In genomic region chr12:100706029-100706428, GRCh38 we compare ENCODE assay signal across 12 cellular contexts.
A peak's percentile ranks its signal among the peaks of the same experiment; 100 is the strongest.
DNase-seq lines count a peak whose midpoint lies in the region; ATAC-seq and TF ChIP-seq lines count a peak whose summit lies in the region.
"Had no signal": no experiment of that assay in that cellular context is flagged by ENCODE, and none has a peak within 500 bp of the region (broad histone marks: within the 10 kb centered on the region; RNA-seq: fewer than 3 reads in every experiment).

No MANE protein-coding gene starts in this region.

- peak overlapping the region in 1 of 5 experiments; percentile 1 for H3K4me3 Mint-ChIP-seq in brain
- no peak overlapping the region for H3K4me3 Mint-ChIP-seq in stimulated activated naive CD8-positive, alpha-beta T cell treated with anti-CD3 and anti-CD28 coated beads, Interleukin-15, amount 100 ng/mL, for 72 hours
- H3K4me3 Mint-ChIP-seq: naive thymus-derived CD8-positive, alpha-beta T cell had no signal

- no peak overlapping the region for H2AFZ ChIP-seq in osteoblast (ENCODE audit: low read length)

- intact Hi-C loops in mucosa of descending colon (cut with DNase I, micrococcal nuclease): no loop called here

- peaks cover 0 to 6% (median 0%) of the 10 kb centered on the region in 5 experiments for H3K9me3 Mint-ChIP-seq in brain
- no peaks in the 10 kb centered on the region for H3K9me3 Mint-ChIP-seq in stimulated activated naive CD8-positive, alpha-beta T cell treated with anti-CD3 and anti-CD28 coated beads, Interleukin-15, amount 100 ng/mL, for 72 hours
- H3K9me3 Mint-ChIP-seq: activated T-helper 2 cell treated with anti-CD3 and anti-CD28 coated beads, Interferon-gamma antibody, Interleukin-2, Interleukin-4, amounts not matched to agents 10 μg/mL and 5 μg/mL and 100 μg/mL, durations not matched to agents 14 hours and 24 hours and 36 hours had no signal

- H4K20me1 ChIP-seq in osteoblast (ENCODE audit: insufficient read depth, low read length): no peaks in the 10 kb centered on the region

- H3K36me3 ChIP-seq in osteoblast (ENCODE audit: insufficient read depth, low read length) (no peaks in the 10 kb centered on the region), mucosa of descending colon (ENCODE audit: low read depth) (no peaks in the 10 kb centered on the region)
- H3K36me3 ChIP-seq: gastroesophageal sphincter had no signal

- DNase-seq in GM03348 (ENCODE audit: low spot score): peak; percentile 18
- peak; percentile 54 to 85 for DNase-seq in NCI-H2081 (lab: John Stamatoyannopoulos, UW)
- no peak for DNase-seq in osteoblast (ENCODE audit: insufficient read length, low spot score, missing footprints)
- DNase-seq in activated gamma-delta T cell (lab: John Stamatoyannopoulos, UW): no peak
- no peak for DNase-seq in stimulated activated CD4-positive, alpha-beta T cell treated with anti-CD3 and anti-CD28 coated beads, Interleukin-1b, Interleukin-23, amount 100 ng/mL, for 48 hours
- no peak for DNase-seq in mucosa of descending colon
- DNase-seq in stimulated activated naive CD8-positive, alpha-beta T cell treated with anti-CD3 and anti-CD28 coated beads, Interleukin-15, amount 100 ng/mL, for 72 hours: no peak
- DNase-seq: KBM-7; naive thymus-derived CD8-positive, alpha-beta T cell had no signal

- no peak for TF ChIP-seq CTCF in brain (conservative IDR thresholded peaks at IDR 0.05)
- TF ChIP-seq CTCF in osteoblast (IDR thresholded peaks at IDR 0.05; ENCODE audit: extremely low read depth, low read depth, low read length): no peak
- TF ChIP-seq CTCF in mucosa of descending colon (IDR thresholded peaks at IDR 0.05): no peak

- no peaks in the 10 kb centered on the region for H3K79me2 ChIP-seq in osteoblast (ENCODE audit: insufficient read depth, low read length)

- no peak overlapping the region for H3K27ac ChIP-seq in osteoblast (ENCODE audit: low read depth, low read length)
- H3K27ac ChIP-seq: gastroesophageal sphincter had no signal

- peak overlapping the region in 4 of 5 experiments; percentile 0 to 73 (median 49) for H3K27ac Mint-ChIP-seq in brain
- no peak overlapping the region for H3K27ac Mint-ChIP-seq in stimulated activated naive CD8-positive, alpha-beta T cell treated with anti-CD3 and anti-CD28 coated beads, Interleukin-15, amount 100 ng/mL, for 72 hours
- H3K27ac Mint-ChIP-seq: activated T-helper 2 cell treated with anti-CD3 and anti-CD28 coated beads, Interferon-gamma antibody, Interleukin-2, Interleukin-4, amounts not matched to agents 10 μg/mL and 5 μg/mL and 100 μg/mL, durations not matched to agents 14 hours and 24 hours and 36 hours; naive thymus-derived CD8-positive, alpha-beta T cell had no signal

- peak overlapping the region; percentile 4 for H3K4me2 ChIP-seq in osteoblast (ENCODE audit: insufficient read depth, low read length)

- H3K4me3 ChIP-seq in osteoblast (ENCODE audit: insufficient read depth, low read length): no peak overlapping the region
- H3K4me3 ChIP-seq in mucosa of descending colon: no peak overlapping the region
- H3K4me3 ChIP-seq: gastroesophageal sphincter had no signal

- no peaks in the 10 kb centered on the region for H3K36me3 Mint-ChIP-seq in brain
- H3K36me3 Mint-ChIP-seq: naive thymus-derived CD8-positive, alpha-beta T cell had no signal

- no peaks in the 10 kb centered on the region for H3K27me3 ChIP-seq in osteoblast (ENCODE audit: insufficient read depth, low read length)
- H3K27me3 ChIP-seq: gastroesophageal sphincter had no signal

- no peaks in the 10 kb centered on the region for H3K9me3 ChIP-seq in osteoblast (ENCODE audit: low read depth, low read length)
- H3K9me3 ChIP-seq in mucosa of descending colon: no peaks in the 10 kb centered on the region
- H3K9me3 ChIP-seq: gastroesophageal sphincter had no signal

- peaks cover 16% of the 10 kb centered on the region for H3K4me1 Mint-ChIP-seq in brain
- no peaks in the 10 kb centered on the region for H3K4me1 Mint-ChIP-seq in stimulated activated naive CD8-positive, alpha-beta T cell treated with anti-CD3 and anti-CD28 coated beads, Interleukin-15, amount 100 ng/mL, for 72 hours
- H3K4me1 Mint-ChIP-seq: naive thymus-derived CD8-positive, alpha-beta T cell had no signal

- peaks cover 14% of the 10 kb centered on the region for H3K27me3 Mint-ChIP-seq in brain
- peaks cover 7% of the 10 kb centered on the region for H3K27me3 Mint-ChIP-seq in stimulated activated naive CD8-positive, alpha-beta T cell treated with anti-CD3 and anti-CD28 coated beads, Interleukin-15, amount 100 ng/mL, for 72 hours

- ATAC-seq in mucosa of descending colon: no peak
- no peak for ATAC-seq in stimulated activated naive CD8-positive, alpha-beta T cell treated with anti-CD3 and anti-CD28 coated beads, Interleukin-15, amount 100 ng/mL, for 72 hours
- ATAC-seq: gastroesophageal sphincter; naive thymus-derived CD8-positive, alpha-beta T cell had no signal

- H3K4me1 ChIP-seq in osteoblast (ENCODE audit: insufficient read depth, low read length) (no peaks in the 10 kb centered on the region), mucosa of descending colon (ENCODE audit: low read depth) (no peaks in the 10 kb centered on the region)
- H3K4me1 ChIP-seq: gastroesophageal sphincter had no signal

Comparison
In these comparisons a context has a peak if more than half of its experiments do, and no peak if none do; other contexts are left out.
1. DNase-seq: peak in GM03348 (single experiment) and NCI-H2081 (2 of 2); none in osteoblast (single experiment), activated gamma-delta T cell (single experiment), stimulated activated CD4-positive, alpha-beta T cell treated with anti-CD3 and anti-CD28 coated beads, Interleukin-1b, Interleukin-23, amount 100 ng/mL, for 48 hours (single experiment), mucosa of descending colon (0 of 3) and stimulated activated naive CD8-positive, alpha-beta T cell treated with anti-CD3 and anti-CD28 coated beads, Interleukin-15, amount 100 ng/mL, for 72 hours (0 of 2).
2. H3K27ac Mint-ChIP-seq: peak in brain (4 of 5); none in stimulated activated naive CD8-positive, alpha-beta T cell treated with anti-CD3 and anti-CD28 coated beads, Interleukin-15, amount 100 ng/mL, for 72 hours (0 of 2).